28 cellular contexts compared by ENCODE assay signal in genomic region chr3:126536126-126536525, GRCh38. TPM values are rescaled to one million over a fixed set of nuclear protein-coding genes. Genes with fewer than 3 reads are reported as not detected.
"Had no signal": no experiment of that assay in that cellular context is flagged by ENCODE, and none has a peak within 500 bp of the region (broad histone marks: within the 10 kb centered on the region; RNA-seq: fewer than 3 reads in every experiment).

No MANE protein-coding gene starts in this region.

- FAIRE-seq: colon, islet of Langerhans, TTC549 had no signal

- H3K79me2 ChIP-seq: parathyroid adenoma had no signal

- H3K27ac ChIP-seq: parathyroid adenoma, SJSA1, thoracic aorta, upper lobe of left lung had no signal

- H3K9me3 ChIP-seq: SJSA1, thoracic aorta, upper lobe of left lung had no signal

- H3K9ac ChIP-seq: parathyroid adenoma had no signal

- H3K4me1 Mint-ChIP-seq: activated naive CD4-positive, alpha-beta T cell treated with anti-CD3 and anti-CD28 coated beads, Interleukin-2, amount 50 U/mL, for 24 hours had no signal

- H3K4me3 Mint-ChIP-seq: activated naive CD4-positive, alpha-beta T cell treated with anti-CD3 and anti-CD28 coated beads, Interleukin-2, amount 50 U/mL, for 24 hours; activated T-cell treated with anti-CD3 and anti-CD28 coated beads, Interleukin-2, amount 50 U/mL, for 4 hours; brain; nephron had no signal

- H3K36me3 Mint-ChIP-seq: activated naive CD4-positive, alpha-beta T cell treated with anti-CD3 and anti-CD28 coated beads, Interleukin-2, amount 50 U/mL, for 24 hours; brain had no signal

- H2AFZ ChIP-seq: parathyroid adenoma had no signal

- H3K9me3 Mint-ChIP-seq: activated naive CD4-positive, alpha-beta T cell treated with anti-CD3 and anti-CD28 coated beads, Interleukin-2, amount 50 U/mL, for 24 hours; activated T-cell treated with anti-CD3 and anti-CD28 coated beads, Interleukin-2, amount 50 U/mL, for 4 hours; activated T-helper 2 cell treated with anti-CD3 and anti-CD28 coated beads, Interferon-gamma antibody, Interleukin-2, Interleukin-4, amounts not matched to agents 10 μg/mL and 5 μg/mL and 100 μg/mL, durations not matched to agents 14 hours and 24 hours and 36 hours; brain; nephron had no signal

- H3K4me3 ChIP-seq: SJSA1, thoracic aorta, upper lobe of left lung had no signal

- ATAC-seq: activated T-cell treated with anti-CD3 and anti-CD28 coated beads, Interleukin-2, amount 50 U/mL, for 4 hours; esophagus mucosa; left colon had no signal

- H3K36me3 ChIP-seq: SJSA1, thoracic aorta, upper lobe of left lung had no signal

- H3K27ac Mint-ChIP-seq: activated naive CD4-positive, alpha-beta T cell treated with anti-CD3 and anti-CD28 coated beads, Interleukin-2, amount 50 U/mL, for 24 hours; activated T-helper 2 cell treated with anti-CD3 and anti-CD28 coated beads, Interferon-gamma antibody, Interleukin-2, Interleukin-4, amounts not matched to agents 10 μg/mL and 5 μg/mL and 100 μg/mL, durations not matched to agents 14 hours and 24 hours and 36 hours; brain; nephron had no signal

- DNase-seq: activated CD8-positive, alpha-beta memory T cell treated with anti-CD3 and anti-CD28 coated beads, Interleukin-2, amount 50 U/mL, for 48 hours; activated T-cell treated with anti-CD3 and anti-CD28 coated beads, Interleukin-2, amount 50 U/mL, for 4 hours; caudate nucleus; effector memory CD4-positive, alpha-beta T cell; foreskin melanocyte; hippocampal formation; left colon; mammary epithelial cell; stimulated activated CD4-positive, alpha-beta T cell treated with anti-CD3 and anti-CD28 coated beads, Interleukin-4, amount 100 ng/mL, for 1 hour; stimulated activated naive CD4-positive, alpha-beta T cell; T-helper 1 cell had no signal

RNA-seq across cellular contexts. Expression of gene CHST13, which starts 12.2 kb away (rescaled TPM):
- total RNA-seq: activated T-cell treated with anti-CD3 and anti-CD28 coated beads, Interleukin-2, amount 50 U/mL, for 4 hours; activated T-helper 2 cell treated with anti-CD3 and anti-CD28 coated beads, Interferon-gamma antibody, Interleukin-2, Interleukin-4, amounts not matched to agents 10 μg/mL and 5 μg/mL and 100 μg/mL, durations not matched to agents 14 hours and 24 hours and 36 hours; dermis microvascular lymphatic vessel endothelial cell; esophagus mucosa; mammary epithelial cell; myocyte; SJSA1; thoracic aorta had no signal
- polyA plus RNA-seq: aorta, mammary epithelial cell had no signal

RNA-seq across cellular contexts. Expression of gene UROC1, which starts 18.6 kb away (rescaled TPM):
- total RNA-seq: activated T-cell treated with anti-CD3 and anti-CD28 coated beads, Interleukin-2, amount 50 U/mL, for 4 hours; activated T-helper 2 cell treated with anti-CD3 and anti-CD28 coated beads, Interferon-gamma antibody, Interleukin-2, Interleukin-4, amounts not matched to agents 10 μg/mL and 5 μg/mL and 100 μg/mL, durations not matched to agents 14 hours and 24 hours and 36 hours; aorta; dermis microvascular lymphatic vessel endothelial cell; esophagus mucosa; left colon; mammary epithelial cell; mononuclear cell; myocyte; SJSA1; thoracic aorta; upper lobe of left lung had no signal
- polyA plus RNA-seq: adipose tissue, aorta, mammary epithelial cell had no signal

RNA-seq across cellular contexts. Expression of gene C3orf22, which starts 22.6 kb away (rescaled TPM):
- total RNA-seq: activated T-cell treated with anti-CD3 and anti-CD28 coated beads, Interleukin-2, amount 50 U/mL, for 4 hours; activated T-helper 2 cell treated with anti-CD3 and anti-CD28 coated beads, Interferon-gamma antibody, Interleukin-2, Interleukin-4, amounts not matched to agents 10 μg/mL and 5 μg/mL and 100 μg/mL, durations not matched to agents 14 hours and 24 hours and 36 hours; aorta; dermis microvascular lymphatic vessel endothelial cell; esophagus mucosa; left colon; mammary epithelial cell; mononuclear cell; myocyte; SJSA1; thoracic aorta; upper lobe of left lung had no signal
- polyA plus RNA-seq: adipose tissue, aorta, mammary epithelial cell had no signal
